ENCODE assay signal across 20 cellular contexts in the genomic region with DNA sequence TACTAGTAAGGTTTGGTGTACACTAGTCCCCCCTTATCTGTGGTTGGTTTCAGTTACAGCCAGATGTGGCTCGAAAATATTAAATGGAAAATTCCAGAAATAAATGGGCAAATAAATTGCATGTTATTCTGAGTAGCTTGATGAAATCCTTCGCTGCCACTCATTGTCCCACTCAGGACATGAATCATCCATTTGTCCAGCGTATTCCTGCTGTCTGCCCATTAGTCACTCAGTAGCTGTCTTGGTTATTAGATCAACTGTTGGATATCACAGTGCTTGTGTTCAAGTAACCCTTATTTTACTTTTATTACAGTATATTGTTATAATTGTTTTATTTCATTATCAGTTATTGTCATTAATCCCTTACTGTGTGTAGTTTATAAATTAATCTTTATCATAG. TPM values are rescaled to one million over a fixed set of nuclear protein-coding genes. Genes with fewer than 3 reads are reported as not detected.
A peak's percentile ranks its signal among the peaks of the same experiment; 100 is the strongest.
DNase-seq lines count a peak whose midpoint lies in the region; ATAC-seq and TF ChIP-seq lines count a peak whose summit lies in the region.
"Had no signal": no experiment of that assay in that cellular context is flagged by ENCODE, and none has a peak within 500 bp of the region (broad histone marks: within the 10 kb centered on the region; RNA-seq: fewer than 3 reads in every experiment).

No MANE protein-coding gene starts in this region.

- POLR2A ChIA-PET in PC-3 (lab: Charles Lee; ENCODE audit: unreplicated experiment), result no interaction called here

- no peak for TF ChIP-seq CTCF in PC-3 (conservative IDR thresholded peaks at IDR 0.05; ENCODE audit: low read depth, low read length)
- no peak for TF ChIP-seq CTCF in choroid plexus epithelial cell (conservative IDR thresholded peaks at IDR 0.05; ENCODE audit: low read depth, low read length)
- TF ChIP-seq CTCF in kidney epithelial cell (IDR thresholded peaks at IDR 0.05; ENCODE audit: insufficient read depth, low read length, poor library complexity, severe bottlenecking), result no peak
- no peak for TF ChIP-seq CTCF in MM.1S (IDR thresholded peaks at IDR 0.05; ENCODE audit: low read length)
- no peak for TF ChIP-seq CTCF in GM10266 (IDR thresholded peaks at IDR 0.05; ENCODE audit: control insufficient read depth, insufficient read depth, low read depth, missing control alignments)

- H3K27me3 ChIP-seq in PC-3 (ENCODE audit: low read length) (peaks cover 2% of the 10 kb centered on the region; the same call in 1 of the 2 replicates), kidney epithelial cell (ENCODE audit: control insufficient read depth, insufficient read depth, low read length) (no peaks in the 10 kb centered on the region), MM.1S (replicated peaks; ENCODE audit: insufficient read depth, low read length) (no peaks in the 10 kb centered on the region)

- H3K4me3 ChIP-seq in PC-3 (ENCODE audit: low read length), result no peak overlapping the region
- H3K4me3 ChIP-seq in choroid plexus epithelial cell (ENCODE audit: low read depth, low read length), result no peak overlapping the region
- H3K4me3 ChIP-seq in kidney epithelial cell (ENCODE audit: low read depth, low read length), result no peak overlapping the region
- no peak overlapping the region for H3K4me3 ChIP-seq in MM.1S (ENCODE audit: low read length)

- H3F3A ChIP-seq in PC-3 (ENCODE audit: low read length, unreplicated experiment) (no peaks in the 10 kb centered on the region), MM.1S (ENCODE audit: insufficient read depth, low read length) (peaks cover 4% of the 10 kb centered on the region)

- H3K79me2 ChIP-seq in PC-3 (ENCODE audit: low read length), result no peaks in the 10 kb centered on the region
- peaks cover 6% of the 10 kb centered on the region; the same call in 1 of the 2 replicates for H3K79me2 ChIP-seq in MM.1S (ENCODE audit: low read length)

- CTCF ChIA-PET in PC-3 (lab: Charles Lee), result no interaction called here

- H3K36me3 ChIP-seq in PC-3 (ENCODE audit: low read depth, low read length) (no peaks in the 10 kb centered on the region), kidney epithelial cell (ENCODE audit: control insufficient read depth, insufficient read depth, low read length) (no peaks in the 10 kb centered on the region), MM.1S (replicated peaks; ENCODE audit: insufficient read depth, low read length) (peaks cover 8% of the 10 kb centered on the region; the same call in 1 of the 2 replicates)

- ATAC-seq in PC-3 (peak; percentile 97), esophagus mucosa (no peak)
- ATAC-seq: HepG2, Right ventricle myocardium inferior had no signal

- H3K4me1 ChIP-seq in PC-3 (ENCODE audit: insufficient read depth, low read length) (peaks cover 15% of the 10 kb centered on the region), MM.1S (ENCODE audit: low read length) (no peaks in the 10 kb centered on the region)

- intact Hi-C loops in PC-3 (cut with micrococcal nuclease), result no loop called here

- DNase-seq in COLO829 (ENCODE audit: low spot score) (peak; percentile 30), PC-3 (peak; percentile 75), choroid plexus epithelial cell (ENCODE audit: low read depth) (peak; percentile 58), kidney epithelial cell (ENCODE audit: low read depth) (peak; percentile 19), MM.1S (no peak), GM10266 (ENCODE audit: extremely low spot score) (no peak)
- no peak for DNase-seq in stimulated activated CD4-positive, alpha-beta T cell treated with anti-CD3 and anti-CD28 coated beads, Interleukin-15, amount 100 ng/mL, for 24 hours
- DNase-seq: activated CD4-positive, alpha-beta T cell treated with anti-CD3 and anti-CD28 coated beads for 1 hour; activated CD8-positive, alpha-beta memory T cell treated with anti-CD3 and anti-CD28 coated beads, Interleukin-2, amount 50 U/mL, for 48 hours; activated naive CD4-positive, alpha-beta T cell treated with anti-CD3 and anti-CD28 coated beads, Interleukin-2, amount 10 ng/mL, durations not matched to agents 7 days and 5 days; CD4-positive, alpha-beta memory T cell; endodermal cell; H7; kidney; NCI-H2107; NCI-H748 treated with DMSO at 0.1 percent for 48 hours; posterior cingulate gyrus had no signal

- H3K4me2 ChIP-seq in PC-3 (ENCODE audit: low read length) (no peak overlapping the region), MM.1S (ENCODE audit: low read depth, low read length) (no peak overlapping the region)

- H2AFZ ChIP-seq in PC-3 (ENCODE audit: low read length), result no peak overlapping the region
- H2AFZ ChIP-seq in MM.1S (ENCODE audit: low read length), result no peak overlapping the region

- no peaks in the 10 kb centered on the region for H3K9me3 ChIP-seq in PC-3 (ENCODE audit: low read length)
- H3K9me3 ChIP-seq in MM.1S (replicated peaks; ENCODE audit: insufficient read depth, low read length), result no peaks in the 10 kb centered on the region

- no TSS peak for BruUV-seq in PC-3 (replicated peaks; lab: Mats Ljungman, UMichigan)

- H3K9ac ChIP-seq in PC-3 (ENCODE audit: low read length) (no peak overlapping the region), MM.1S (ENCODE audit: low read length) (no peak overlapping the region)

- no peaks in the 10 kb centered on the region for H4K20me1 ChIP-seq in PC-3 (ENCODE audit: low read length)
- no peaks in the 10 kb centered on the region for H4K20me1 ChIP-seq in MM.1S (ENCODE audit: insufficient read depth, low read length)

- H3K9me2 ChIP-seq in PC-3 (replicated peaks; ENCODE audit: low read length) (no peaks in the 10 kb centered on the region), MM.1S (replicated peaks; ENCODE audit: insufficient read depth, low read length) (no peaks in the 10 kb centered on the region)

- no peak overlapping the region for H3K27ac ChIP-seq in PC-3 (ENCODE audit: low read length)
- H3K27ac ChIP-seq in MM.1S (ENCODE audit: low read length), result no peak overlapping the region

RNA-seq across cellular contexts. Expression of a gene that starts 21.7 kb away (rescaled TPM):
- total RNA-seq in PC-3 (2014; rRNA removed), result 1.9 and 4.2 TPM in 2 replicates
- total RNA-seq in kidney epithelial cell, result 8.5 and 9.2 TPM in 2 replicates
- 5.6 TPM for total RNA-seq in esophagus mucosa

Comparison
In these comparisons a context has a peak if more than half of its experiments do, and no peak if none do; other contexts are left out.
1. DNase-seq: peak in COLO829 (single experiment), PC-3 (single experiment), choroid plexus epithelial cell (single experiment) and kidney epithelial cell (single experiment); none in MM.1S (single experiment), stimulated activated CD4-positive, alpha-beta T cell treated with anti-CD3 and anti-CD28 coated beads, Interleukin-15, amount 100 ng/mL, for 24 hours (single experiment) and GM10266 (single experiment).